ENCODE assay signal across 11 cellular contexts in genomic region chr1:109630081-109630880, GRCh38. TPM values are rescaled to one million over a fixed set of nuclear protein-coding genes. Genes with fewer than 3 reads are reported as not detected.
DNase-seq lines count a peak whose midpoint lies in the region; ATAC-seq and TF ChIP-seq lines count a peak whose summit lies in the region.
"Had no signal": no experiment of that assay in that cellular context is flagged by ENCODE, and none has a peak within 500 bp of the region (broad histone marks: within the 10 kb centered on the region; RNA-seq: fewer than 3 reads in every experiment).

No MANE protein-coding gene starts in this region.

- TF ChIP-seq CTCF in GM13976 (IDR thresholded peaks at IDR 0.05; ENCODE audit: borderline replicate concordance, control extremely low read depth, extremely low read depth, insufficient read depth, missing control alignments) (peak; percentile 28), progenitor cell of endocrine pancreas (IDR thresholded peaks at IDR 0.05; ENCODE audit: unreplicated experiment) (peak; percentile 40)

- DNase-seq in GM13976 (ENCODE audit: low spot score) = peak; percentile 75
- DNase-seq in SK-MEL-5 (ENCODE audit: low read depth, low spot score) = peak; percentile 20
- peak; percentile 28 for DNase-seq in effector CD8-positive, alpha-beta T cell (lab: John Stamatoyannopoulos, UW)
- no peak for DNase-seq in progenitor cell of endocrine pancreas (ENCODE audit: low spot score, unreplicated experiment)
- no peak for DNase-seq in activated T-helper 2 cell treated with anti-CD3 and anti-CD28 coated beads, Interferon-gamma antibody, Interleukin-2, Interleukin-4, amounts not matched to agents 10 μg/mL and 5 μg/mL and 100 μg/mL, durations not matched to agents 14 hours and 24 hours and 36 hours (ENCODE audit: low spot score)
- no peak for DNase-seq in NCI-H2227 (lab: John Stamatoyannopoulos, UW; ENCODE audit: unreplicated experiment)
- DNase-seq: NCI-H510A, thyroid gland had no signal

- peak overlapping the region; percentile 62 for H3K27ac Mint-ChIP-seq in progenitor cell of endocrine pancreas
- H3K27ac Mint-ChIP-seq in activated T-helper 2 cell treated with anti-CD3 and anti-CD28 coated beads, Interferon-gamma antibody, Interleukin-2, Interleukin-4, amounts not matched to agents 10 μg/mL and 5 μg/mL and 100 μg/mL, durations not matched to agents 14 hours and 24 hours and 36 hours = no peak overlapping the region

- H3K4me1 Mint-ChIP-seq in progenitor cell of endocrine pancreas (ENCODE audit: low read depth) = no peaks in the 10 kb centered on the region
- H3K4me1 Mint-ChIP-seq in activated T-helper 2 cell treated with anti-CD3 and anti-CD28 coated beads, Interferon-gamma antibody, Interleukin-2, Interleukin-4, amounts not matched to agents 10 μg/mL and 5 μg/mL and 100 μg/mL, durations not matched to agents 14 hours and 24 hours and 36 hours (ENCODE audit: low read depth) = peaks cover 9% of the 10 kb centered on the region

- ATAC-seq in HG02623 (IDR thresholded peaks at IDR 0.05; ENCODE audit: unreplicated experiment) (no peak), GM21737 (IDR thresholded peaks at IDR 0.05; ENCODE audit: unreplicated experiment) (no peak)

- in situ Hi-C loops in GM13976 (cut with MboI; ENCODE audit: low sequenced_read_pairs, unreplicated experiment) (no loop called here), SK-MEL-5 (cut with HindIII; ENCODE audit: low pct_unique_long_range_greater_than_20kb, low sequenced_read_pairs) (no loop called here)

- H3K27me3 Mint-ChIP-seq in progenitor cell of endocrine pancreas = no peaks in the 10 kb centered on the region
- no peaks in the 10 kb centered on the region for H3K27me3 Mint-ChIP-seq in activated T-helper 2 cell treated with anti-CD3 and anti-CD28 coated beads, Interferon-gamma antibody, Interleukin-2, Interleukin-4, amounts not matched to agents 10 μg/mL and 5 μg/mL and 100 μg/mL, durations not matched to agents 14 hours and 24 hours and 36 hours (ENCODE audit: low read depth)

- no peaks in the 10 kb centered on the region for H3K9me3 Mint-ChIP-seq in progenitor cell of endocrine pancreas (ENCODE audit: low read depth)
- no peaks in the 10 kb centered on the region for H3K9me3 Mint-ChIP-seq in activated T-helper 2 cell treated with anti-CD3 and anti-CD28 coated beads, Interferon-gamma antibody, Interleukin-2, Interleukin-4, amounts not matched to agents 10 μg/mL and 5 μg/mL and 100 μg/mL, durations not matched to agents 14 hours and 24 hours and 36 hours

- intact Hi-C loops in activated T-helper 2 cell treated with anti-CD3 and anti-CD28 coated beads, Interferon-gamma antibody, Interleukin-2, Interleukin-4, amounts not matched to agents 10 μg/mL and 5 μg/mL and 100 μg/mL, durations not matched to agents 14 hours and 24 hours and 36 hours (cut with micrococcal nuclease) = no loop called here

- H3K36me3 Mint-ChIP-seq in progenitor cell of endocrine pancreas (ENCODE audit: insufficient read depth) = peaks cover 8% of the 10 kb centered on the region
- H3K36me3 Mint-ChIP-seq in activated T-helper 2 cell treated with anti-CD3 and anti-CD28 coated beads, Interferon-gamma antibody, Interleukin-2, Interleukin-4, amounts not matched to agents 10 μg/mL and 5 μg/mL and 100 μg/mL, durations not matched to agents 14 hours and 24 hours and 36 hours (ENCODE audit: low read depth) = peaks cover 51% of the 10 kb centered on the region

- H3K4me3 Mint-ChIP-seq in progenitor cell of endocrine pancreas (ENCODE audit: low read depth) = no peak overlapping the region
- H3K4me3 Mint-ChIP-seq in activated T-helper 2 cell treated with anti-CD3 and anti-CD28 coated beads, Interferon-gamma antibody, Interleukin-2, Interleukin-4, amounts not matched to agents 10 μg/mL and 5 μg/mL and 100 μg/mL, durations not matched to agents 14 hours and 24 hours and 36 hours (ENCODE audit: low read depth) = no peak overlapping the region

RNA-seq across cellular contexts. Expression of gene AMPD2, which starts 10.6 kb away (rescaled TPM):
- 30.2 and 31.9 TPM in 2 replicates for total RNA-seq in SK-MEL-5 (2014; rRNA removed; shearing (Covaris generic))
- 38.8 and 43.4 TPM in 2 replicates for polyA plus RNA-seq in SK-MEL-5 (2015; cell fraction: cytosol; rRNA removed)
- polyA plus RNA-seq in SK-MEL-5 (2015; cell fraction: nucleus; rRNA removed) = 312 and 361 TPM in 2 replicates
- 91.6 and 94.5 TPM in 2 replicates for total RNA-seq in progenitor cell of endocrine pancreas
- total RNA-seq in activated T-helper 2 cell treated with anti-CD3 and anti-CD28 coated beads, Interferon-gamma antibody, Interleukin-2, Interleukin-4, amounts not matched to agents 10 μg/mL and 5 μg/mL and 100 μg/mL, durations not matched to agents 14 hours and 24 hours and 36 hours = 77.5 and 78.4 TPM in 2 replicates

RNA-seq across cellular contexts. Expression of gene GNAT2, which starts 10.9 kb away (rescaled TPM):
- 0.11 and 0.18 TPM in 2 replicates for total RNA-seq in SK-MEL-5 (2014; rRNA removed; shearing (Covaris generic))
- 0.08 and 0.09 TPM in 2 replicates for polyA plus RNA-seq in SK-MEL-5 (2015; cell fraction: cytosol; rRNA removed)
- polyA plus RNA-seq in SK-MEL-5 (2015; cell fraction: nucleus; rRNA removed) = not detected in 2 replicates
- total RNA-seq in progenitor cell of endocrine pancreas = 0.57 TPM in 1 of 2 replicates, not detected in the other
- total RNA-seq in activated T-helper 2 cell treated with anti-CD3 and anti-CD28 coated beads, Interferon-gamma antibody, Interleukin-2, Interleukin-4, amounts not matched to agents 10 μg/mL and 5 μg/mL and 100 μg/mL, durations not matched to agents 14 hours and 24 hours and 36 hours = 0.18 TPM in 1 of 2 replicates, not detected in the other
- total RNA-seq: glomerular endothelial cell, thyroid gland had no signal

RNA-seq across cellular contexts. Expression of gene GSTM4, which starts 25.6 kb away (rescaled TPM):
- total RNA-seq in SK-MEL-5 (2014; rRNA removed; shearing (Covaris generic)) = 32.1 and 43.6 TPM in 2 replicates
- 81.0 and 89.8 TPM in 2 replicates for polyA plus RNA-seq in SK-MEL-5 (2015; cell fraction: cytosol; rRNA removed)
- polyA plus RNA-seq in SK-MEL-5 (2015; cell fraction: nucleus; rRNA removed) = 90.9 and 105 TPM in 2 replicates
- 21.0 and 21.2 TPM in 2 replicates for total RNA-seq in progenitor cell of endocrine pancreas
- total RNA-seq in activated T-helper 2 cell treated with anti-CD3 and anti-CD28 coated beads, Interferon-gamma antibody, Interleukin-2, Interleukin-4, amounts not matched to agents 10 μg/mL and 5 μg/mL and 100 μg/mL, durations not matched to agents 14 hours and 24 hours and 36 hours = 13.6 and 13.9 TPM in 2 replicates

RNA-seq across cellular contexts. Expression of gene GSTM2, which starts 37.6 kb away (rescaled TPM):
- total RNA-seq in SK-MEL-5 (2014; rRNA removed; shearing (Covaris generic)) = 2.2 and 5.9 TPM in 2 replicates
- polyA plus RNA-seq in SK-MEL-5 (2015; cell fraction: cytosol; rRNA removed) = 4.3 and 5.2 TPM in 2 replicates
- 50.4 and 57.2 TPM in 2 replicates for polyA plus RNA-seq in SK-MEL-5 (2015; cell fraction: nucleus; rRNA removed)
- total RNA-seq in progenitor cell of endocrine pancreas = 76.9 and 79.5 TPM in 2 replicates
- total RNA-seq in activated T-helper 2 cell treated with anti-CD3 and anti-CD28 coated beads, Interferon-gamma antibody, Interleukin-2, Interleukin-4, amounts not matched to agents 10 μg/mL and 5 μg/mL and 100 μg/mL, durations not matched to agents 14 hours and 24 hours and 36 hours = 30.1 and 32.3 TPM in 2 replicates

RNA-seq across cellular contexts. Expression of gene GSTM1, which starts 57.3 kb away (rescaled TPM):
- not detected in 2 replicates for total RNA-seq in SK-MEL-5 (2014; rRNA removed; shearing (Covaris generic))
- not detected in 2 replicates for polyA plus RNA-seq in SK-MEL-5 (2015; cell fraction: cytosol; rRNA removed)
- polyA plus RNA-seq in SK-MEL-5 (2015; cell fraction: nucleus; rRNA removed) = 0.60 TPM in 1 of 2 replicates, not detected in the other
- 39.0 and 39.1 TPM in 2 replicates for total RNA-seq in progenitor cell of endocrine pancreas
- 112 and 113 TPM in 2 replicates for total RNA-seq in activated T-helper 2 cell treated with anti-CD3 and anti-CD28 coated beads, Interferon-gamma antibody, Interleukin-2, Interleukin-4, amounts not matched to agents 10 μg/mL and 5 μg/mL and 100 μg/mL, durations not matched to agents 14 hours and 24 hours and 36 hours
- total RNA-seq: glomerular endothelial cell had no signal

Comparison
In these comparisons a context has a peak if more than half of its experiments do, and no peak if none do; other contexts are left out.
1. DNase-seq: peak in GM13976 (single experiment), SK-MEL-5 (single experiment) and effector CD8-positive, alpha-beta T cell (single experiment); none in progenitor cell of endocrine pancreas (single experiment), activated T-helper 2 cell treated with anti-CD3 and anti-CD28 coated beads, Interferon-gamma antibody, Interleukin-2, Interleukin-4, amounts not matched to agents 10 μg/mL and 5 μg/mL and 100 μg/mL, durations not matched to agents 14 hours and 24 hours and 36 hours (single experiment) and NCI-H2227 (single experiment).